ENCODE assay signal across 24 cellular contexts in the genomic region with DNA sequence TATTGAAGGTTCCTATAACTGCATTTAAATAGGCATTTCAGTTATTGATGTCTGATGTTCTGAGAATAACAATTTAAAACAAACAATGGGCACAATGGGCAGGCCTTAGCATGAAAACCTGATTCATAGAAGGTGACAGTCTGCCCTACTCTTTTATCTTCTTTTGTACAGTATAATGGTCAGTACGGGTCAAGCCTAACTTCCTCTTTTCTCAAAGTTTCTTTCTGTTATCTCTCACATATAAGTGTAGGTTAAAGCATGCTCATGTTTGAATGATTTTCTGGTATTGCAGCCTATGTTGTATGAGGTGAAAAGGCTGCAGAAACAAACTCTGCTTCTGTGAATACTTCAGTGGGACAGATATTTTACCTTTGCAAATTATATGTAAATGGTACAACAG.
"Had no signal": no experiment of that assay in that cellular context is flagged by ENCODE, and none has a peak within 500 bp of the region (broad histone marks: within the 10 kb centered on the region; RNA-seq: fewer than 3 reads in every experiment).

No MANE protein-coding gene starts in this region.

- H3K4me3 ChIP-seq: coronary artery, lower lobe of right lung, ovary, psoas muscle, vagina had no signal

- H3K27ac Mint-ChIP-seq: activated CD4-positive, alpha-beta memory T cell treated with anti-CD3 and anti-CD28 coated beads, Interleukin-2, amount 10 ng/mL, durations not matched to agents 7 days and 5 days; activated CD8-positive, alpha-beta memory T cell treated with anti-CD3 and anti-CD28 coated beads, Interleukin-2, amount 10 ng/mL, durations not matched to agents 7 days and 5 days; activated naive CD4-positive, alpha-beta T cell treated with anti-CD3 and anti-CD28 coated beads for 36 hours; activated T-helper 2 cell treated with anti-CD3 and anti-CD28 coated beads, Interferon-gamma antibody, Interleukin-2, Interleukin-4, amounts not matched to agents 10 μg/mL and 5 μg/mL and 100 μg/mL, durations not matched to agents 14 hours and 24 hours and 36 hours; natural killer cell; WTC11 had no signal

- ATAC-seq: activated CD8-positive, alpha-beta memory T cell treated with anti-CD3 and anti-CD28 coated beads, Interleukin-2, amount 10 ng/mL, durations not matched to agents 7 days and 5 days; foreskin keratinocyte; left colon; lower lobe of right lung; natural killer cell; psoas muscle; right cardiac atrium; stimulated activated naive CD8-positive, alpha-beta T cell treated with anti-CD3 and anti-CD28 coated beads, Interleukin-15, amount 100 ng/mL, for 72 hours; WTC11 had no signal

- H3K27me3 ChIP-seq: brain microvascular endothelial cell, foreskin keratinocyte, ovary, vagina had no signal

- H3K36me3 ChIP-seq: ovary had no signal

- H3K27me3 Mint-ChIP-seq: activated CD4-positive, alpha-beta memory T cell treated with anti-CD3 and anti-CD28 coated beads, Interleukin-2, amount 10 ng/mL, durations not matched to agents 7 days and 5 days; activated CD8-positive, alpha-beta memory T cell treated with anti-CD3 and anti-CD28 coated beads, Interleukin-2, amount 10 ng/mL, durations not matched to agents 7 days and 5 days; central memory CD8-positive, alpha-beta T cell; stimulated activated naive CD8-positive, alpha-beta T cell treated with anti-CD3 and anti-CD28 coated beads, Interleukin-15, amount 100 ng/mL, for 72 hours had no signal

- DNase-seq: activated CD4-positive, alpha-beta memory T cell treated with anti-CD3 and anti-CD28 coated beads, Interleukin-2, amount 10 ng/mL, durations not matched to agents 7 days and 5 days; activated CD4-positive, alpha-beta T cell treated with anti-CD3 and anti-CD28 coated beads for 48 hours; activated CD8-positive, alpha-beta memory T cell treated with anti-CD3 and anti-CD28 coated beads, Interleukin-2, amount 10 ng/mL, durations not matched to agents 7 days and 5 days; activated naive CD4-positive, alpha-beta T cell treated with anti-CD3 and anti-CD28 coated beads for 36 hours; activated T-cell treated with anti-CD3 and anti-CD28 coated beads, Interleukin-2, amount 50 U/mL, for 1 hour; aorta; brain microvascular endothelial cell; foreskin keratinocyte; hypothalamus; islet precursor cell; left colon; lower lobe of right lung; natural killer cell; ovary; psoas muscle; right cardiac atrium; stimulated activated naive CD8-positive, alpha-beta T cell treated with anti-CD3 and anti-CD28 coated beads, Interleukin-15, amount 100 ng/mL, for 72 hours; T1000; trophoblast cell had no signal

- H3K9me3 ChIP-seq: lower lobe of right lung, ovary, psoas muscle, vagina had no signal

- H3K27ac ChIP-seq: brain microvascular endothelial cell, coronary artery, foreskin keratinocyte, lower lobe of right lung, ovary, psoas muscle, vagina had no signal

- H3K9me3 Mint-ChIP-seq: activated CD4-positive, alpha-beta memory T cell treated with anti-CD3 and anti-CD28 coated beads, Interleukin-2, amount 10 ng/mL, durations not matched to agents 7 days and 5 days; activated naive CD4-positive, alpha-beta T cell treated with anti-CD3 and anti-CD28 coated beads for 36 hours; activated T-helper 2 cell treated with anti-CD3 and anti-CD28 coated beads, Interferon-gamma antibody, Interleukin-2, Interleukin-4, amounts not matched to agents 10 μg/mL and 5 μg/mL and 100 μg/mL, durations not matched to agents 14 hours and 24 hours and 36 hours; central memory CD8-positive, alpha-beta T cell; natural killer cell; stimulated activated naive CD8-positive, alpha-beta T cell treated with anti-CD3 and anti-CD28 coated beads, Interleukin-15, amount 100 ng/mL, for 72 hours; WTC11 had no signal

- H3K36me3 Mint-ChIP-seq: natural killer cell had no signal

- H3K4me1 Mint-ChIP-seq: central memory CD8-positive, alpha-beta T cell; natural killer cell; stimulated activated naive CD8-positive, alpha-beta T cell treated with anti-CD3 and anti-CD28 coated beads, Interleukin-15, amount 100 ng/mL, for 72 hours; WTC11 had no signal

- H3K4me1 ChIP-seq: foreskin keratinocyte, lower lobe of right lung, vagina had no signal

- H3K4me3 Mint-ChIP-seq: activated CD4-positive, alpha-beta memory T cell treated with anti-CD3 and anti-CD28 coated beads, Interleukin-2, amount 10 ng/mL, durations not matched to agents 7 days and 5 days; activated CD8-positive, alpha-beta memory T cell treated with anti-CD3 and anti-CD28 coated beads, Interleukin-2, amount 10 ng/mL, durations not matched to agents 7 days and 5 days; activated naive CD4-positive, alpha-beta T cell treated with anti-CD3 and anti-CD28 coated beads for 36 hours; central memory CD8-positive, alpha-beta T cell; natural killer cell; stimulated activated naive CD8-positive, alpha-beta T cell treated with anti-CD3 and anti-CD28 coated beads, Interleukin-15, amount 100 ng/mL, for 72 hours; WTC11 had no signal
